27 cellular contexts compared by ENCODE assay signal in genomic region chr5:95155888-95156287, GRCh38.
"Had no signal": no experiment of that assay in that cellular context is flagged by ENCODE, and none has a peak within 500 bp of the region (broad histone marks: within the 10 kb centered on the region; RNA-seq: fewer than 3 reads in every experiment).

No MANE protein-coding gene starts in this region.

- H3K4me3 Mint-ChIP-seq: mesothelial cell of epicardium; naive B cell; natural killer cell; nephron progenitor cell; stimulated activated effector memory CD8-positive, alpha-beta T cell treated with anti-CD3 and anti-CD28 coated beads, Interleukin-12 subunit alpha, Interleukin-12 subunit beta, amount 100 ng/mL, for 72 hours; stimulated activated naive CD8-positive, alpha-beta T cell treated with anti-CD3 and anti-CD28 coated beads, Interleukin-15, Interleukin-2, amounts not matched to agents 100 ng/mL and 50 ng/mL, for 24 hours had no signal

- H3K36me3 ChIP-seq: left ventricle myocardium inferior, pancreas, prostate gland, sigmoid colon, spleen, suprapubic skin, thoracic aorta, tibial artery, upper lobe of right lung had no signal

- ATAC-seq: natural killer cell; pancreas; right cardiac atrium; stimulated activated effector memory CD8-positive, alpha-beta T cell treated with anti-CD3 and anti-CD28 coated beads, Interleukin-12 subunit alpha, Interleukin-12 subunit beta, amount 100 ng/mL, for 72 hours; upper lobe of right lung had no signal

- FAIRE-seq: pancreas, small intestine, urothelium cell line had no signal

- H3K27me3 Mint-ChIP-seq: naive B cell had no signal

- H3K27me3 ChIP-seq: pancreas, sigmoid colon, spleen, suprapubic skin, tibial artery, upper lobe of right lung had no signal

- H3K4me1 Mint-ChIP-seq: natural killer cell; nephron progenitor cell; stimulated activated effector memory CD8-positive, alpha-beta T cell treated with anti-CD3 and anti-CD28 coated beads, Interleukin-12 subunit alpha, Interleukin-12 subunit beta, amount 100 ng/mL, for 72 hours had no signal

- H3K36me3 Mint-ChIP-seq: mesothelial cell of epicardium; naive B cell; natural killer cell; stimulated activated effector memory CD8-positive, alpha-beta T cell treated with anti-CD3 and anti-CD28 coated beads, Interleukin-12 subunit alpha, Interleukin-12 subunit beta, amount 100 ng/mL, for 72 hours had no signal

- H3K27ac Mint-ChIP-seq: mesothelial cell of epicardium; natural killer cell; nephron progenitor cell; stimulated activated effector memory CD8-positive, alpha-beta T cell treated with anti-CD3 and anti-CD28 coated beads, Interleukin-12 subunit alpha, Interleukin-12 subunit beta, amount 100 ng/mL, for 72 hours; stimulated activated naive CD8-positive, alpha-beta T cell treated with anti-CD3 and anti-CD28 coated beads, Interleukin-15, Interleukin-2, amounts not matched to agents 100 ng/mL and 50 ng/mL, for 24 hours had no signal

- DNase-seq: islet precursor cell; left ventricle myocardium inferior; mesendoderm; naive B cell; natural killer cell; nephron progenitor cell; nucleus accumbens; pancreas; posterior cingulate gyrus; retina; right cardiac atrium; sigmoid colon; small intestine; spleen; stimulated activated CD4-positive, alpha-beta T cell treated with anti-CD3 and anti-CD28 coated beads, Interleukin-4, amount 100 ng/mL, for 24 hours; stimulated activated naive CD4-positive, alpha-beta T cell; tibial artery; trophoblast cell; upper lobe of right lung had no signal

- H3K9me3 Mint-ChIP-seq: mesothelial cell of epicardium; natural killer cell; nephron progenitor cell; stimulated activated effector memory CD8-positive, alpha-beta T cell treated with anti-CD3 and anti-CD28 coated beads, Interleukin-12 subunit alpha, Interleukin-12 subunit beta, amount 100 ng/mL, for 72 hours; stimulated activated naive CD8-positive, alpha-beta T cell treated with anti-CD3 and anti-CD28 coated beads, Interleukin-15, Interleukin-2, amounts not matched to agents 100 ng/mL and 50 ng/mL, for 24 hours had no signal

- H3K4me3 ChIP-seq: left ventricle myocardium inferior, lung, pancreas, prostate gland, sigmoid colon, spleen, suprapubic skin, thoracic aorta, tibial artery, upper lobe of right lung had no signal
